Comparison of ENCODE assay signal across 1 cellular context in genomic region chr2:65611488-65611887, GRCh38.
TF ChIP-seq lines count a peak whose summit lies in the region.

No MANE protein-coding gene starts in this region.

TF ChIP-seq in H1, 55 proteins besides CTCF, POLR2A, EP300 and RAD21:
- no peak for TF ChIP-seq POLR2AphosphoS5 (IDR thresholded peaks at IDR 0.05; ENCODE audit: low read depth, low read length)
- no peak for TF ChIP-seq SIRT6 (IDR thresholded peaks at IDR 0.05; ENCODE audit: low read length)
- TF ChIP-seq, protein P1, sequence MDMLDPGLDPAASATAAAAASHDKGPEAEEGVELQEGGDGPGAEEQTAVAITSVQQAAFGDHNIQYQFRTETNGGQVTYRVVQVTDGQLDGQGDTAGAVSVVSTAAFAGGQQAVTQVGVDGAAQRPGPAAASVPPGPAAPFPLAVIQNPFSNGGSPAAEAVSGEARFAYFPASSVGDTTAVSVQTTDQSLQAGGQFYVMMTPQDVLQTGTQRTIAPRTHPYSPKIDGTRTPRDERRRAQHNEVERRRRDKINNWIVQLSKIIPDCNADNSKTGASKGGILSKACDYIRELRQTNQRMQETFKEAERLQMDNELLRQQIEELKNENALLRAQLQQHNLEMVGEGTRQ (IDR thresholded peaks at IDR 0.05; ENCODE audit: low read length) = no peak
- TF ChIP-seq CBX5 (IDR thresholded peaks at IDR 0.05; ENCODE audit: low read depth, low read length) = no peak
- TF ChIP-seq ATF2 (IDR thresholded peaks at IDR 0.05; ENCODE audit: low read length) = no peak
- TF ChIP-seq GTF2F1 (IDR thresholded peaks at IDR 0.05; ENCODE audit: borderline replicate concordance, low read depth, low read length) = no peak
- TF ChIP-seq MAFK (IDR thresholded peaks at IDR 0.05; ENCODE audit: low read depth, low read length) = no peak
- TF ChIP-seq RXRA (IDR thresholded peaks at IDR 0.05; ENCODE audit: insufficient read depth, low read depth, low read length) = no peak
- no peak for TF ChIP-seq SIX5 (IDR thresholded peaks at IDR 0.05; ENCODE audit: low read depth, low read length)
- TF ChIP-seq NRF1 (IDR thresholded peaks at IDR 0.05; ENCODE audit: low read depth, low read length) = no peak
- no peak for TF ChIP-seq TAF1 (IDR thresholded peaks at IDR 0.05; ENCODE audit: low read depth, low read length)
- no peak for TF ChIP-seq JUND (IDR thresholded peaks at IDR 0.05; ENCODE audit: low read length)
- TF ChIP-seq CTBP2 (IDR thresholded peaks at IDR 0.05; ENCODE audit: borderline replicate concordance, insufficient read depth, insufficient read length, low read length) = no peak
- no peak for TF ChIP-seq GABPA (IDR thresholded peaks at IDR 0.05; ENCODE audit: borderline replicate concordance, insufficient read depth, low read length)
- TF ChIP-seq BRCA1 (IDR thresholded peaks at IDR 0.05; ENCODE audit: low read depth, low read length) = no peak
- no peak for TF ChIP-seq HDAC2 (IDR thresholded peaks at IDR 0.05; ENCODE audit: borderline replicate concordance in 1 of 2, low read depth in 2 of 2, low read length in 2 of 2)
- no peak for TF ChIP-seq NANOG (IDR thresholded peaks at IDR 0.05; ENCODE audit: insufficient read depth, low read depth, low read length, poor library complexity, severe bottlenecking)
- no peak for TF ChIP-seq SP4 (IDR thresholded peaks at IDR 0.05; ENCODE audit: low read length)
- TF ChIP-seq TCF12 (IDR thresholded peaks at IDR 0.05; ENCODE audit: low read depth, low read length) = no peak
- no peak for TF ChIP-seq CREB1 (IDR thresholded peaks at IDR 0.05)
